ENCODE assay signal across 8 cellular contexts in genomic region chr3:120795017-120795648, GRCh38. TPM values are rescaled to one million over a fixed set of nuclear protein-coding genes. Genes with fewer than 3 reads are reported as not detected.
A peak's percentile ranks its signal among the peaks of the same experiment; 100 is the strongest.
DNase-seq lines count a peak whose midpoint lies in the region; ATAC-seq and TF ChIP-seq lines count a peak whose summit lies in the region.

No MANE protein-coding gene starts in this region.

- H3F3A ChIP-seq in GM23338 (replicated peaks; ENCODE audit: low read depth): no peaks in the 10 kb centered on the region

- no peaks in the 10 kb centered on the region for H4K20me1 ChIP-seq in GM23338 (replicated peaks; ENCODE audit: insufficient read depth)

- no peaks in the 10 kb centered on the region for H3K27me3 Mint-ChIP-seq in GM23338 (ENCODE audit: insufficient read depth, low read depth, poor library complexity)

- no peak overlapping the region for H2AFZ ChIP-seq in GM23338

- TF ChIP-seq CTCF in GM10248 (IDR thresholded peaks at IDR 0.05; ENCODE audit: control extremely low read depth, extremely low read depth, low read depth, missing control alignments) (peak; percentile 90), GM23338 (conservative IDR thresholded peaks at IDR 0.05; ENCODE audit: low read depth in 2 of 2) (peak; percentile 91 to 97), heart right ventricle (IDR thresholded peaks at IDR 0.05) (peak; percentile 63 to 86 (median 81)), retinal pigment epithelial cell (conservative IDR thresholded peaks at IDR 0.05; ENCODE audit: low read depth, low read length) (peak; percentile 82)

- H3K4me1 Mint-ChIP-seq in GM23338: peaks cover 54% of the 10 kb centered on the region

- no peak overlapping the region for H3K4me3 ChIP-seq in GM23338
- no peak overlapping the region for H3K4me3 ChIP-seq in SK-N-MC
- no peak overlapping the region for H3K4me3 ChIP-seq in heart right ventricle
- no peak overlapping the region for H3K4me3 ChIP-seq in retinal pigment epithelial cell (ENCODE audit: low read length)

- peak; percentile 96 for ATAC-seq in GM23338
- ATAC-seq in heart right ventricle: peak; percentile 79 to 94 (median 88)

- H3K9me3 ChIP-seq in SK-N-MC (ENCODE audit: low read depth, low read length) (no peaks in the 10 kb centered on the region), heart right ventricle (no peaks in the 10 kb centered on the region)

- H3K4me3 Mint-ChIP-seq in GM23338: no peak overlapping the region

- H3K36me3 Mint-ChIP-seq in GM23338 (ENCODE audit: low read depth): no peaks in the 10 kb centered on the region

- intact Hi-C loops in heart right ventricle (cut with DNase I): loop anchor here in 8 of 10 donors (1.0 to 10.0 kb wide), 8 partner anchors 226 to 553 kb away; no protein-coding TSS in a partner anchor

- CTCF ChIA-PET in GM10248 (lab: Yijun Ruan, JAX): interaction anchor here (0.5 to 5.2 kb wide), 49 partner anchors 9 to 1912 kb away, joined by 3 to 165 read pairs (median 5); partner anchors contain the start of genes GTF2E1 and NDUFB4

- H3K4me2 ChIP-seq in GM23338: no peak overlapping the region

- POLR2A ChIA-PET in GM10248 (lab: Yijun Ruan, JAX): no interaction called here

- DNase-seq in GM10248 (ENCODE audit: extremely low spot score): peak; percentile 47
- DNase-seq in GM23338 (ENCODE audit: low spot score): peak; percentile 92
- peak; percentile 77 for DNase-seq in LHCN-M2 (ENCODE audit: low read depth)
- DNase-seq in SK-N-MC (ENCODE audit: low read depth, low spot score): peak; percentile 57
- DNase-seq in activated naive CD4-positive, alpha-beta T cell treated with anti-CD3 and anti-CD28 coated beads, Interleukin-2, amount 50 U/mL, for 16 hours: peak; percentile 74
- peak; percentile 74 to 77 for DNase-seq in heart right ventricle
- no peak for DNase-seq in retinal pigment epithelial cell (ENCODE audit: low read depth)
- no peak for DNase-seq in mesenteric fat pad (ENCODE audit: low spot score)

- H3K4me1 ChIP-seq in GM23338 (ENCODE audit: insufficient read depth): peaks cover 23% of the 10 kb centered on the region
- H3K4me1 ChIP-seq in heart right ventricle: no peaks in the 10 kb centered on the region

- H3K9ac ChIP-seq in SK-N-MC (ENCODE audit: insufficient read length): no peak overlapping the region

- H3K27ac ChIP-seq in GM23338 (ENCODE audit: low read depth) (no peak overlapping the region), SK-N-MC (no peak overlapping the region), heart right ventricle (no peak overlapping the region)

- peaks cover 4% of the 10 kb centered on the region for H3K9me2 ChIP-seq in GM23338 (ENCODE audit: insufficient read depth)

- WGBS in heart right ventricle, 2 donors: 27 to 30% methylated on average over 5 of the region's 5 CpGs

- H3K9me3 Mint-ChIP-seq in GM23338: no peaks in the 10 kb centered on the region

- no peak overlapping the region for H3K27ac Mint-ChIP-seq in GM23338

- H3K36me3 ChIP-seq in GM23338 (ENCODE audit: insufficient read depth) (no peaks in the 10 kb centered on the region), SK-N-MC (ENCODE audit: insufficient read depth, low read length) (no peaks in the 10 kb centered on the region), heart right ventricle (no peaks in the 10 kb centered on the region)

- no peaks in the 10 kb centered on the region for H3K79me2 ChIP-seq in GM23338 (replicated peaks; ENCODE audit: insufficient read depth)

- H3K27me3 ChIP-seq in GM23338 (ENCODE audit: insufficient read depth): no peaks in the 10 kb centered on the region
- H3K27me3 ChIP-seq in heart right ventricle: no peaks in the 10 kb centered on the region

TF ChIP-seq in GM23338, 12 proteins besides CTCF, POLR2A, EP300 and RAD21 (continues in another document):
- TF ChIP-seq STAT1 (IDR thresholded peaks at IDR 0.05; ENCODE audit: unreplicated experiment): no peak
- TF ChIP-seq JUNB (IDR thresholded peaks at IDR 0.05; ENCODE audit: unreplicated experiment): no peak
- no peak for TF ChIP-seq POLR2AphosphoS5 (IDR thresholded peaks at IDR 0.05; ENCODE audit: low read depth)
- no peak for TF ChIP-seq ZNF331 (CRISPR knock-in tag; IDR thresholded peaks at IDR 0.05; ENCODE audit: low read depth)
- no peak for TF ChIP-seq ZNF114 (CRISPR knock-in tag; IDR thresholded peaks at IDR 0.05)
- no peak for TF ChIP-seq CREB1 (CRISPR knock-in tag; IDR thresholded peaks at IDR 0.05; ENCODE audit: low read depth)
- no peak for TF ChIP-seq REST (IDR thresholded peaks at IDR 0.05; ENCODE audit: unreplicated experiment)
- TF ChIP-seq NANOG (IDR thresholded peaks at IDR 0.05; ENCODE audit: borderline replicate concordance): no peak
- no peak for TF ChIP-seq ETS1 (IDR thresholded peaks at IDR 0.05)
- no peak for TF ChIP-seq EZH2phosphoT487 (IDR thresholded peaks at IDR 0.05; ENCODE audit: unreplicated experiment)

RNA-seq across cellular contexts. Expression of gene GTF2E1, which starts 52.6 kb away (rescaled TPM):
- 40.9 and 69.0 TPM in 2 replicates for total RNA-seq in GM23338 (2014; rRNA removed; shearing (Covaris generic))
- polyA plus RNA-seq in GM23338 (2016; fragmentation: Nextera tagmentation; extraction: Ambion mirVana) (24.3 and 24.7 TPM in 2 replicates), heart right ventricle (1 to 10 TPM; 3.7 to 4.2 TPM)
- total RNA-seq in LHCN-M2 (2014; rRNA removed) (19.4 and 21.6 TPM in 2 replicates), heart right ventricle (10 to 100 TPM in 8 of 10 donors, 1 to 10 TPM in 2; 7.9 to 16.2 (median 11.7) TPM), mesenteric fat pad (12.8 TPM)
- polyA plus RNA-seq in LHCN-M2 (2012): 6.8 TPM

RNA-seq across cellular contexts. Expression of gene RABL3, which starts 52.8 kb away (rescaled TPM):
- total RNA-seq in GM23338 (2014; rRNA removed; shearing (Covaris generic)): 9.8 and 13.1 TPM in 2 replicates
- polyA plus RNA-seq in GM23338 (2016; fragmentation: Nextera tagmentation; extraction: Ambion mirVana) (7.8 and 8.5 TPM in 2 replicates), heart right ventricle (1 to 10 TPM; 2.8 to 8.7 TPM)
- total RNA-seq in LHCN-M2 (2014; rRNA removed) (23.9 and 31.1 TPM in 2 replicates), heart right ventricle (10 to 100 TPM; 13.8 to 33.9 (median 23.3) TPM), mesenteric fat pad (29.6 TPM)
- polyA plus RNA-seq in LHCN-M2 (2012): 13.1 TPM

Comparison
In these comparisons a context has a peak if more than half of its experiments do, and no peak if none do; other contexts are left out.
1. DNase-seq: peak in GM10248 (single experiment), GM23338 (single experiment), LHCN-M2 (single experiment), SK-N-MC (single experiment), activated naive CD4-positive, alpha-beta T cell treated with anti-CD3 and anti-CD28 coated beads, Interleukin-2, amount 50 U/mL, for 16 hours (single experiment) and heart right ventricle (2 of 2); none in retinal pigment epithelial cell (single experiment) and mesenteric fat pad (single experiment).
2. Peak in every context shown above with its lines, with median percentiles within 50 percentile points of each other: CTCF ChIP-seq.